8 cellular contexts compared by ENCODE assay signal in genomic region chr10:104231784-104232612, GRCh38. TPM values are rescaled to one million over a fixed set of nuclear protein-coding genes. Genes with fewer than 3 reads are reported as not detected.
DNase-seq lines count a peak whose midpoint lies in the region; ATAC-seq, FAIRE-seq and TF ChIP-seq lines count a peak whose summit lies in the region.

Gene CFAP43, minus strand, starts transcription at chr10:104232364. Its CDS starts 118 bp downstream, at chr10:104232246.

- H3K4me3 Mint-ChIP-seq in activated CD4-positive, alpha-beta memory T cell treated with anti-CD3 and anti-CD28 coated beads, Interleukin-2, amount 10 ng/mL, durations not matched to agents 7 days and 5 days = peak within 1 kb of the TSS; percentile 86

- H3K9ac ChIP-seq in HepG2 (ENCODE audit: insufficient read depth, low read depth, low read length) = peak within 1 kb of the TSS; percentile 84

- FAIRE-seq in HepG2 (lab: Jason Lieb, UNC) = peak; percentile 81

- H3K36me3 ChIP-seq in BJ (ENCODE audit: control insufficient read depth, insufficient read depth, low read length) (no peaks in the 10 kb centered on the region), HepG2 (replicated peaks in 1 of 2; ENCODE audit: control insufficient read depth in 1 of 2, insufficient read depth in 2 of 2, low read length in 2 of 2) (no peaks in the 10 kb centered on the region)

- peaks cover 7% of the 10 kb centered on the region for H3K9me3 ChIP-seq in HepG2 (ENCODE audit: low read length)

- H3K9me3 Mint-ChIP-seq in activated CD4-positive, alpha-beta memory T cell treated with anti-CD3 and anti-CD28 coated beads, Interleukin-2, amount 10 ng/mL, durations not matched to agents 7 days and 5 days = peaks cover 12% of the 10 kb centered on the region

- peaks cover 17% of the 10 kb centered on the region for H3K4me1 Mint-ChIP-seq in activated CD4-positive, alpha-beta memory T cell treated with anti-CD3 and anti-CD28 coated beads, Interleukin-2, amount 10 ng/mL, durations not matched to agents 7 days and 5 days

- CTCF ChIA-PET in BJ (lab: Yijun Ruan, JAX) (no interaction called here), HepG2 (lab: Yijun Ruan, JAX; ENCODE audit: low intra/inter-chr PET ratio, low total read pairs) (no interaction called here)
- CTCF ChIA-PET in activated CD4-positive, alpha-beta memory T cell treated with anti-CD3 and anti-CD28 coated beads, Interleukin-2, amount 10 ng/mL, durations not matched to agents 7 days and 5 days (lab: Charles Lee) = interaction anchor here (1.0 to 1.4 kb wide), 2 partner anchors 43 to 64 kb away, joined by 3 to 4 read pairs; no protein-coding TSS in a partner anchor

- in situ Hi-C loops in HepG2 (cut with HindIII; ENCODE audit: extremely low pct_ligation_motif_present, low pct_unique_long_range_greater_than_20kb) = no loop called here

- no TSS peak for BruUV-seq in HepG2 (replicated peaks; lab: Mats Ljungman, UMichigan)

- whole genome bisulfite sequencing in HepG2 (ENCODE audit: low lambda C conversion rate) = 1% methylated on average over 18 of the region's 60 CpGs

- intact Hi-C loops in dorsolateral prefrontal cortex (cut with DNase I) = no loop called here
- intact Hi-C loops in HepG2 (cut with micrococcal nuclease; ENCODE audit: unreplicated experiment) = loop anchor here (1.0 kb wide), 2 partner anchors 11 to 21 kb away; no protein-coding TSS in a partner anchor

- no peaks in the 10 kb centered on the region for H3K79me2 ChIP-seq in HepG2 (ENCODE audit: insufficient read depth, low read length)

- H3K27me3 Mint-ChIP-seq in activated CD4-positive, alpha-beta memory T cell treated with anti-CD3 and anti-CD28 coated beads, Interleukin-2, amount 10 ng/mL, durations not matched to agents 7 days and 5 days = peaks cover 39% of the 10 kb centered on the region

- TF ChIP-seq RAD21 in HepG2 (CRISPR knock-in tag; IDR thresholded peaks at IDR 0.05) = peak; percentile 30; the same call in 1 of the 2 replicates

- H3K27me3 ChIP-seq in BJ (ENCODE audit: control insufficient read depth, insufficient read depth, low read length) (no peaks in the 10 kb centered on the region), dorsolateral prefrontal cortex (no peaks in the 10 kb centered on the region), HepG2 (ENCODE audit: control insufficient read depth in 1 of 2, insufficient read depth in 2 of 2, low read length in 2 of 2) (no peaks in the 10 kb centered on the region; a peak in 1 of 5 replicates)

- H2AFZ ChIP-seq in HepG2 (ENCODE audit: low read length) = peak within 1 kb of the TSS; percentile 90

- peak within 1 kb of the TSS; percentile 98 for H3K4me3 ChIP-seq in BJ (ENCODE audit: low read depth, low read length)
- peak within 1 kb of the TSS; percentile 59 to 98 (median 90) for H3K4me3 ChIP-seq in dorsolateral prefrontal cortex
- H3K4me3 ChIP-seq in HepG2 (replicated peaks in 1 of 3; ENCODE audit: insufficient read depth in 1 of 3, low read depth in 2 of 3, low read length in 3 of 3) = peak within 1 kb of the TSS; percentile 79 to 93 (median 86)

- H3K27ac ChIP-seq in dorsolateral prefrontal cortex = peak within 1 kb of the TSS in 17 of 59 donors; percentile 12 to 77 (median 48)
- peak within 1 kb of the TSS; percentile 82 for H3K27ac ChIP-seq in HepG2 (ENCODE audit: extremely low read length, insufficient read depth, low read length)

- peak within 1 kb of the TSS; percentile 87 for H3K4me2 ChIP-seq in HepG2 (ENCODE audit: low read depth, low read length)

- peaks cover 2% of the 10 kb centered on the region for H3K36me3 Mint-ChIP-seq in activated CD4-positive, alpha-beta memory T cell treated with anti-CD3 and anti-CD28 coated beads, Interleukin-2, amount 10 ng/mL, durations not matched to agents 7 days and 5 days (ENCODE audit: low read depth)

- POLR2A ChIA-PET in BJ (lab: Charles Lee) = no interaction called here
- POLR2A ChIA-PET in activated CD4-positive, alpha-beta memory T cell treated with anti-CD3 and anti-CD28 coated beads, Interleukin-2, amount 10 ng/mL, durations not matched to agents 7 days and 5 days (lab: Charles Lee) = interaction anchor here (0.6 to 2.2 kb wide), 6 partner anchors 14 to 110 kb away, joined by 3 to 16 read pairs (median 6); partner anchors contain the start of genes GSTO1, GSTO2 and SFR1
- POLR2A ChIA-PET in HepG2 (lab: Yijun Ruan, JAX) = interaction anchor here (0.9 to 3.7 kb wide), 8 partner anchors 9 to 111 kb away, joined by 3 to 59 read pairs (median 5); partner anchors contain the start of genes GSTO1, ITPRIP and SFR1

- H4K20me1 ChIP-seq in HepG2 (ENCODE audit: insufficient read depth, low read length) = no peaks in the 10 kb centered on the region

- peak within 1 kb of the TSS; percentile 63 for H3K27ac Mint-ChIP-seq in activated CD4-positive, alpha-beta memory T cell treated with anti-CD3 and anti-CD28 coated beads, Interleukin-2, amount 10 ng/mL, durations not matched to agents 7 days and 5 days

- TF ChIP-seq POLR2A in HepG2 (IDR thresholded peaks at IDR 0.05; ENCODE audit: insufficient read depth in 1 of 2, low read depth in 2 of 2, low read length in 2 of 2) = peak; percentile 49 to 61; a peak in 3 of 4 replicates

- DNase-seq in BJ (ENCODE audit: low read depth) (peak; percentile 71), NCI-H748 treated with DMSO at 0.1 percent for 48 hours (lab: John Stamatoyannopoulos, UW) (peak; percentile 76), dorsolateral prefrontal cortex (peak; percentile 96 to 99 (median 97)), HepG2 (ENCODE audit: low spot score) (peak; percentile 93)
- peak; percentile 99 for DNase-seq in activated CD4-positive, alpha-beta memory T cell treated with anti-CD3 and anti-CD28 coated beads, Interleukin-2, amount 10 ng/mL, durations not matched to agents 7 days and 5 days
- peak; percentile 97 for DNase-seq in stimulated activated CD4-positive, alpha-beta T cell treated with anti-CD3 and anti-CD28 coated beads, Interleukin-2, amount 100 ng/mL, for 4 hours (ENCODE audit: low read depth)

- no peak for TF ChIP-seq CTCF in BJ (IDR thresholded peaks at IDR 0.05; ENCODE audit: insufficient read depth, low read depth, low read length)
- peak in 16 of 56 donors; percentile 9 to 41 (median 18) for TF ChIP-seq CTCF in dorsolateral prefrontal cortex (IDR thresholded peaks at IDR 0.05 in 54 of 56, conservative IDR thresholded peaks at IDR 0.05 in 2 of 56; ENCODE audit: low read depth in 1 of 56, partially characterized antibody in 56 of 56)
- no peak; the same call in 1 of the 2 replicates for TF ChIP-seq CTCF in HepG2 (CRISPR knock-in tag; IDR thresholded peaks at IDR 0.05)

- H3K4me1 ChIP-seq in HepG2 (ENCODE audit: insufficient read depth, low read length) = peaks cover 21% of the 10 kb centered on the region

- ATAC-seq in GM19395 (IDR thresholded peaks at IDR 0.05; ENCODE audit: unreplicated experiment) = peak; percentile 100
- peak; percentile 100 for ATAC-seq in HG03521 (IDR thresholded peaks at IDR 0.05; ENCODE audit: unreplicated experiment)
- ATAC-seq in HepG2 = peak; percentile 100

- TF ChIP-seq EP300 in HepG2 (IDR thresholded peaks at IDR 0.05; ENCODE audit: low read depth in 2 of 2, low read length in 2 of 2) (no peak), HepG2 (CRISPR knock-in tag; IDR thresholded peaks at IDR 0.05; ENCODE audit: borderline replicate concordance) (0 out of 2 replicates have a peak, but pooled peaks have one; percentile 11)

TF ChIP-seq in HepG2, 621 proteins besides CTCF, POLR2A, EP300 and RAD21 (continues in another document):
- no peak for TF ChIP-seq ZBTB37 (CRISPR knock-in tag; IDR thresholded peaks at IDR 0.05)
- peak; percentile 76; the same call in 1 of the 2 replicates for TF ChIP-seq RNF2 (conservative IDR thresholded peaks at IDR 0.05; ENCODE audit: low read depth)
- TF ChIP-seq HMG20B (CRISPR knock-in tag; conservative IDR thresholded peaks at IDR 0.05) = no peak

RNA-seq across cellular contexts. Expression of gene CFAP43, which starts in this region (rescaled TPM):
- polyA plus RNA-seq in BJ (2011; rRNA removed) (0.05 and 0.11 TPM in 2 replicates), HepG2 (2011; rRNA removed) (0.16 and 0.38 TPM in 2 replicates)
- polyA minus RNA-seq in BJ (2011; rRNA and poly(A)+ RNA removed) = 0.15 TPM in 1 of 2 replicates, not detected in the other
- under 1 TPM; 0.18 to 0.25 TPM for total RNA-seq in activated CD4-positive, alpha-beta memory T cell treated with anti-CD3 and anti-CD28 coated beads, Interleukin-2, amount 10 ng/mL, durations not matched to agents 7 days and 5 days
- total RNA-seq in dorsolateral prefrontal cortex (10 to 100 TPM in 2 of 120 experiments, 1 to 10 TPM in 118; 2.2 to 10.5 (median 5.3) TPM), HepG2 (2016; rRNA removed; fragmentation: Illumina TruSeq; extraction: Trizol) (0.24 and 0.46 TPM in 2 replicates)
- 0.40 and 0.53 TPM in 2 replicates for total RNA-seq in HepG2 (2016; cell fraction: cytosol; rRNA removed; fragmentation: Illumina TruSeq; extraction: Trizol; ENCODE audit: low read depth)
- 0.65 and 0.67 TPM in 2 replicates for total RNA-seq in HepG2 (2016; cell fraction: insoluble cytoplasmic fraction; rRNA removed; fragmentation: Illumina TruSeq; extraction: Trizol)
- total RNA-seq in HepG2 (2016; cell fraction: membrane; rRNA removed; fragmentation: Illumina TruSeq; extraction: Trizol) = 0.43 and 0.65 TPM in 2 replicates
- total RNA-seq in HepG2 (2016; cell fraction: nucleus; rRNA removed; fragmentation: Illumina TruSeq; extraction: Trizol) = 0.69 and 1.0 TPM in 2 replicates
- 0.13 and 0.18 TPM in 2 replicates for polyA plus RNA-seq in HepG2 (2011; cell fraction: cytosol; rRNA removed)
- polyA plus RNA-seq in HepG2 (2011; cell fraction: nucleus; rRNA removed) = 0.45 and 0.83 TPM in 2 replicates
- polyA plus RNA-seq in HepG2 (2012) = 0.17 and 0.30 TPM in 2 replicates
- polyA plus RNA-seq in HepG2 (2016; cell fraction: cytosol; fragmentation: Illumina TruSeq; extraction: Trizol; ENCODE audit: low read depth) = 0.80 and 0.89 TPM in 2 replicates
- polyA plus RNA-seq in HepG2 (2016; cell fraction: insoluble cytoplasmic fraction; fragmentation: Illumina TruSeq; extraction: Trizol; ENCODE audit: low read depth) = 0.76 and 0.78 TPM in 2 replicates
- 0.47 and 0.61 TPM in 2 replicates for polyA plus RNA-seq in HepG2 (2016; cell fraction: membrane; fragmentation: Illumina TruSeq; extraction: Trizol; ENCODE audit: low read depth)
- polyA plus RNA-seq in HepG2 (2016; cell fraction: nucleus; fragmentation: Illumina TruSeq; extraction: Trizol; ENCODE audit: insufficient read depth, low read depth) = 0.81 and 1.2 TPM in 2 replicates
- 0.12 and 0.26 TPM in 2 replicates for polyA minus RNA-seq in HepG2 (2011; rRNA and poly(A)+ RNA removed; ENCODE audit: low replicate concordance)
- polyA minus RNA-seq in HepG2 (2011; cell fraction: cytosol; rRNA and poly(A)+ RNA removed) = 0.30 TPM in 1 of 2 replicates, not detected in the other
- polyA minus RNA-seq in HepG2 (2011; cell fraction: nucleus; rRNA and poly(A)+ RNA removed) = 0.90 and 1.2 TPM in 2 replicates

Comparison
In these comparisons a context has a peak if more than half of its experiments do, and no peak if none do; other contexts are left out.
1. Peak in DNase-seq and H3K4me3 ChIP-seq in BJ; RNA of the gene not detected or under 1 TPM.
2. Peak in DNase-seq in activated CD4-positive, alpha-beta memory T cell treated with anti-CD3 and anti-CD28 coated beads, Interleukin-2, amount 10 ng/mL, durations not matched to agents 7 days and 5 days; RNA of the gene not detected or under 1 TPM.